Comparison of ENCODE assay signal across 25 cellular contexts in genomic region chr3:134337071-134337482, GRCh38. TPM values are rescaled to one million over a fixed set of nuclear protein-coding genes. Genes with fewer than 3 reads are reported as not detected.
DNase-seq lines count a peak whose midpoint lies in the region; ATAC-seq and TF ChIP-seq lines count a peak whose summit lies in the region.
"Had no signal": no experiment of that assay in that cellular context is flagged by ENCODE, and none has a peak within 500 bp of the region (broad histone marks: within the 10 kb centered on the region; RNA-seq: fewer than 3 reads in every experiment).

No MANE protein-coding gene starts in this region.

- no peaks in the 10 kb centered on the region for H4K20me1 ChIP-seq in IMR-90 (ENCODE audit: insufficient read depth, low read length)

- H3K4me3 ChIP-seq in IMR-90 (ENCODE audit: insufficient read depth, low read depth, low read length), result no peak overlapping the region
- no peak overlapping the region for H3K4me3 ChIP-seq in coronary artery
- no peak overlapping the region for H3K4me3 ChIP-seq in mesenchymal stem cell (ENCODE audit: insufficient read depth in 1 of 2, low read depth in 1 of 2, low read length in 2 of 2)
- H3K4me3 ChIP-seq in upper lobe of right lung, result no peak overlapping the region
- H3K4me3 ChIP-seq: breast epithelium, GM23338, Peyer's patch, SJCRH30, stomach, tibial nerve had no signal

- no peak overlapping the region for H4K5ac ChIP-seq in IMR-90 (ENCODE audit: low read depth, low read length)

- H4K8ac ChIP-seq in IMR-90 (ENCODE audit: low read depth in 2 of 2, low read length in 2 of 2) (peak overlapping the region in 1 of 2 experiments; percentile 59; a peak in 2 of 4 replicates), mesenchymal stem cell (ENCODE audit: low read length) (peak overlapping the region; percentile 19)

- H2BK12ac ChIP-seq in mesenchymal stem cell (ENCODE audit: low read length in 2 of 2), result peak overlapping the region in 1 of 2 experiments; percentile 33

- peaks cover 33% of the 10 kb centered on the region for H3K9me1 ChIP-seq in IMR-90 (ENCODE audit: insufficient read depth, low read length)

- ATAC-seq in IMR-90 (ENCODE audit: low read depth) (no peak), upper lobe of right lung (peak; percentile 58)
- ATAC-seq: natural killer cell had no signal

- H3K4me2 ChIP-seq in IMR-90 (ENCODE audit: low read depth, low read length) (no peak overlapping the region), mesenchymal stem cell (ENCODE audit: low read length, poor library complexity, severe bottlenecking) (no peak overlapping the region)
- H3K4me2 ChIP-seq: GM23338 had no signal

- intact Hi-C loops in IMR-90 (cut with micrococcal nuclease) (no loop called here), upper lobe of right lung (cut with DNase I) (no loop called here)

- H2BK20ac ChIP-seq in IMR-90 (ENCODE audit: low read depth, low read length), result peak overlapping the region; percentile 15; the same call in 1 of the 2 replicates

- H2BK120ac ChIP-seq in IMR-90 (ENCODE audit: low read depth, low read length), result peak overlapping the region; percentile 93
- no peak overlapping the region for H2BK120ac ChIP-seq in mesenchymal stem cell (ENCODE audit: low read depth, low read length)

- no peak overlapping the region for H2AFZ ChIP-seq in IMR-90 (replicated peaks; ENCODE audit: low read length, poor library complexity)
- H2AFZ ChIP-seq in mesenchymal stem cell (ENCODE audit: low read depth, low read length), result no peak overlapping the region
- H2AFZ ChIP-seq: GM23338 had no signal

- dilution Hi-C loops in IMR-90 (cut with HindIII; ENCODE audit: low sequenced_read_pairs, unreplicated experiment), result no loop called here

- 0 out of 3 replicates have a peak overlapping the region, but pooled peaks have one; percentile 43 for H2BK15ac ChIP-seq in IMR-90 (ENCODE audit: low read depth, low read length)
- H2BK15ac ChIP-seq in mesenchymal stem cell (ENCODE audit: low read depth, poor library complexity, severe bottlenecking), result peak overlapping the region; percentile 82

- TF ChIP-seq CTCF in IMR-90 (conservative IDR thresholded peaks at IDR 0.05; ENCODE audit: low read depth, low read length), result no peak
- no peak for TF ChIP-seq CTCF in coronary artery (IDR thresholded peaks at IDR 0.05)
- TF ChIP-seq CTCF in upper lobe of right lung (IDR thresholded peaks at IDR 0.05), result no peak

- H2AK9ac ChIP-seq in IMR-90 (replicated peaks; ENCODE audit: low read depth, low read length, poor library complexity), result peak overlapping the region; percentile 26

- no peak overlapping the region for H3K9ac ChIP-seq in IMR-90 (ENCODE audit: low read depth, low read length)
- no peak overlapping the region for H3K9ac ChIP-seq in mesenchymal stem cell (ENCODE audit: low read length)

- H3K14ac ChIP-seq in IMR-90 (replicated peaks; ENCODE audit: low read depth, low read length), result 0 out of 2 replicates have a peak overlapping the region, but pooled peaks have one; percentile 13
- no peak overlapping the region for H3K14ac ChIP-seq in mesenchymal stem cell (ENCODE audit: low read length in 2 of 2)

- DNase-seq in IMR-90 (no peak), coronary artery (ENCODE audit: low spot score) (peak; percentile 68), mesenchymal stem cell (no peak), upper lobe of right lung (no peak), SK-N-DZ (ENCODE audit: low spot score) (no peak), HuH-7 (ENCODE audit: low spot score) (no peak)
- no peak for DNase-seq in activated CD8-positive, alpha-beta memory T cell treated with anti-CD3 and anti-CD28 coated beads, Interleukin-2, amount 50 U/mL, for 48 hours
- DNase-seq: activated CD4-positive, alpha-beta T cell treated with anti-CD3 and anti-CD28 coated beads, Interleukin-2, amount 50 U/mL, for 4 hours; activated naive CD4-positive, alpha-beta T cell treated with anti-CD3 and anti-CD28 coated beads for 36 hours; amniotic stem cell; effector CD8-positive, alpha-beta T cell; erythroblast; foreskin keratinocyte; natural killer cell; NCI-H1105; NCI-H2029; NCI-H2227 treated with DMSO at 0.1 percent for 48 hours; NCI-H526 treated with DMSO at 0.1 percent for 48 hours; SJCRH30; stomach; T-cell had no signal

- peaks cover 50% of the 10 kb centered on the region for H3K4me1 ChIP-seq in IMR-90 (ENCODE audit: control insufficient read depth, insufficient read depth, low read length)
- peaks cover 51% of the 10 kb centered on the region for H3K4me1 ChIP-seq in mesenchymal stem cell (ENCODE audit: control insufficient read depth, insufficient read depth, low read depth, low read length)
- peaks cover 46% of the 10 kb centered on the region for H3K4me1 ChIP-seq in upper lobe of right lung

- peak overlapping the region; percentile 51; the same call in 1 of the 2 replicates for H4K91ac ChIP-seq in IMR-90 (ENCODE audit: insufficient read depth, low read depth, low read length)
- peak overlapping the region; percentile 72 for H4K91ac ChIP-seq in mesenchymal stem cell (ENCODE audit: low read length)

- no peak for TF ChIP-seq POLR2A in IMR-90 (IDR thresholded peaks at IDR 0.05; ENCODE audit: low read depth, low read length)

- H3K36me3 ChIP-seq in IMR-90 (ENCODE audit: control insufficient read depth, insufficient read depth, low read length) (no peaks in the 10 kb centered on the region), mesenchymal stem cell (ENCODE audit: control insufficient read depth in 1 of 2, insufficient read depth in 2 of 2, low read depth in 1 of 2, low read length in 2 of 2) (no peaks in the 10 kb centered on the region), upper lobe of right lung (no peaks in the 10 kb centered on the region)
- H3K36me3 ChIP-seq: breast epithelium, Peyer's patch, SJCRH30, stomach, tibial nerve had no signal

- WGBS in IMR-90 (ENCODE audit: extremely low coverage in 2 of 2, insufficient read length in 1 of 2), 2 experiments, result 95% methylated on average over 4 of the region's 8 CpGs; no CpG with 5 or more reads in 1 of the 2 experiments
- 94% methylated on average over 8 of the region's 8 CpGs for WGBS in mesenchymal stem cell

- H3K18ac ChIP-seq in IMR-90 (ENCODE audit: low read depth, low read length), result no peak overlapping the region
- peak overlapping the region; percentile 23 to 46 for H3K18ac ChIP-seq in mesenchymal stem cell (ENCODE audit: low read depth in 1 of 2, low read length in 2 of 2)

- H3K4ac ChIP-seq in IMR-90 (ENCODE audit: low read depth, low read length), result peak overlapping the region; percentile 64
- peak overlapping the region in 1 of 2 experiments; percentile 24 for H3K4ac ChIP-seq in mesenchymal stem cell (ENCODE audit: low read depth in 1 of 2, low read length in 2 of 2)

- H3K9me3 ChIP-seq in IMR-90 (ENCODE audit: control insufficient read depth, insufficient read depth, low read length), result no peaks in the 10 kb centered on the region
- H3K9me3 ChIP-seq in mesenchymal stem cell (ENCODE audit: control insufficient read depth, low read length), result no peaks in the 10 kb centered on the region
- no peaks in the 10 kb centered on the region for H3K9me3 ChIP-seq in upper lobe of right lung
- H3K9me3 ChIP-seq: breast epithelium, Peyer's patch, SJCRH30, stomach, tibial nerve had no signal

- no peak overlapping the region for H3K27ac ChIP-seq in IMR-90 (ENCODE audit: insufficient read depth, low read length)
- peak overlapping the region; percentile 7 to 96 for H3K27ac ChIP-seq in coronary artery
- no peak overlapping the region for H3K27ac ChIP-seq in mesenchymal stem cell (ENCODE audit: low read length, poor library complexity, severe bottlenecking)
- peak overlapping the region; percentile 65 for H3K27ac ChIP-seq in upper lobe of right lung
- H3K27ac ChIP-seq: foreskin keratinocyte, Peyer's patch, SJCRH30, tibial nerve had no signal

- peaks cover 0 to 27% of the 10 kb centered on the region in 2 experiments; a peak in 2 of 4 replicates for H3K79me1 ChIP-seq in IMR-90 (ENCODE audit: low read depth in 1 of 2, low read length in 2 of 2)
- H3K79me1 ChIP-seq in mesenchymal stem cell (replicated peaks; ENCODE audit: low read length, poor library complexity, severe bottlenecking), result no peaks in the 10 kb centered on the region

- no TSS peak for BruUV-seq in IMR-90 (replicated peaks; lab: Mats Ljungman, UMichigan)

- in situ Hi-C loops in IMR-90 (cut with MboI; ENCODE audit: low sequenced_read_pairs), result no loop called here

- no peak overlapping the region for H3K23ac ChIP-seq in IMR-90 (ENCODE audit: low read depth, low read length)
- H3K23ac ChIP-seq in mesenchymal stem cell (ENCODE audit: low read length in 2 of 2), result no peak overlapping the region

- H2BK5ac ChIP-seq in IMR-90 (ENCODE audit: low read depth, low read length, poor library complexity, severe bottlenecking) (peak overlapping the region; percentile 14), mesenchymal stem cell (ENCODE audit: low read depth, low read length, poor library complexity, severe bottlenecking) (no peak overlapping the region)

- H3K27me3 ChIP-seq in IMR-90 (ENCODE audit: control insufficient read depth, insufficient read depth, low read length), result no peaks in the 10 kb centered on the region
- H3K27me3 ChIP-seq in mesenchymal stem cell (ENCODE audit: control insufficient read depth in 1 of 2, insufficient read depth in 1 of 2, low read length in 2 of 2), result no peaks in the 10 kb centered on the region
- no peaks in the 10 kb centered on the region for H3K27me3 ChIP-seq in upper lobe of right lung
- H3K27me3 ChIP-seq: breast epithelium, foreskin keratinocyte, Peyer's patch, SJCRH30, stomach, tibial nerve had no signal

- CTCF ChIA-PET in IMR-90 (lab: Yijun Ruan, JAX), result no interaction called here

- POLR2A ChIA-PET in IMR-90 (lab: Charles Lee; ENCODE audit: unreplicated experiment), result no interaction called here

- no peak overlapping the region for H3K56ac ChIP-seq in IMR-90 (ENCODE audit: extremely low read depth, insufficient read depth, low read length)

- no peak for TF ChIP-seq RAD21 in IMR-90 (IDR thresholded peaks at IDR 0.05; ENCODE audit: low read length)

- peak overlapping the region; percentile 91; the same call in 1 of the 2 replicates for H2AK5ac ChIP-seq in IMR-90 (ENCODE audit: low read depth, low read length)
- peak overlapping the region; percentile 97 for H2AK5ac ChIP-seq in mesenchymal stem cell (ENCODE audit: low read length, severe bottlenecking)

TF ChIP-seq in IMR-90, 13 proteins besides CTCF, POLR2A, EP300 and RAD21 (continues in another document):
- TF ChIP-seq SMC3 (IDR thresholded peaks at IDR 0.05; ENCODE audit: low read depth, low read length) (no peak), CHD1 (IDR thresholded peaks at IDR 0.05; ENCODE audit: low read depth, low read length) (no peak), RCOR1 (IDR thresholded peaks at IDR 0.05; ENCODE audit: insufficient replicate concordance, low read length) (no peak), NFE2L2 (IDR thresholded peaks at IDR 0.05; ENCODE audit: low read depth, low read length) (no peak), CEBPB (IDR thresholded peaks at IDR 0.05; ENCODE audit: low read depth, low read length) (no peak)

RNA-seq across cellular contexts. Expression of gene AMOTL2, which starts 37.2 kb away (rescaled TPM):
- total RNA-seq in IMR-90 (2012; rRNA removed), result 162 and 172 TPM in 2 replicates
- polyA plus RNA-seq in IMR-90 (2012; rRNA removed), result 176 and 230 TPM in 2 replicates
- polyA plus RNA-seq in IMR-90 (2012; cell fraction: cytosol; rRNA removed), result 168 and 220 TPM in 2 replicates
- polyA plus RNA-seq in IMR-90 (2012; cell fraction: nucleus; rRNA removed; ENCODE audit: low replicate concordance), result 530 and 567 TPM in 2 replicates
- polyA plus RNA-seq in mesenchymal stem cell (2013, experiment 1 of 2), result 16.1 TPM
- 15.4 TPM for polyA plus RNA-seq in mesenchymal stem cell (2013, experiment 2 of 2)
- 119 TPM for total RNA-seq in upper lobe of right lung
- polyA plus RNA-seq in SK-N-DZ (2014; cell fraction: cytosol; rRNA removed), result 14.6 and 23.0 TPM in 2 replicates
- 13.4 and 17.3 TPM in 2 replicates for polyA plus RNA-seq in SK-N-DZ (2014; cell fraction: nucleus; rRNA removed)
- total RNA-seq: natural killer cell had no signal

Comparison
In these comparisons a context has a peak if more than half of its experiments do, and no peak if none do; other contexts are left out.
1. H3K27ac ChIP-seq: peak in coronary artery (2 of 2) and upper lobe of right lung (single experiment); none in IMR-90 (single experiment) and mesenchymal stem cell (single experiment).